1 cellular context compared by ENCODE assay signal in the genomic region with DNA sequence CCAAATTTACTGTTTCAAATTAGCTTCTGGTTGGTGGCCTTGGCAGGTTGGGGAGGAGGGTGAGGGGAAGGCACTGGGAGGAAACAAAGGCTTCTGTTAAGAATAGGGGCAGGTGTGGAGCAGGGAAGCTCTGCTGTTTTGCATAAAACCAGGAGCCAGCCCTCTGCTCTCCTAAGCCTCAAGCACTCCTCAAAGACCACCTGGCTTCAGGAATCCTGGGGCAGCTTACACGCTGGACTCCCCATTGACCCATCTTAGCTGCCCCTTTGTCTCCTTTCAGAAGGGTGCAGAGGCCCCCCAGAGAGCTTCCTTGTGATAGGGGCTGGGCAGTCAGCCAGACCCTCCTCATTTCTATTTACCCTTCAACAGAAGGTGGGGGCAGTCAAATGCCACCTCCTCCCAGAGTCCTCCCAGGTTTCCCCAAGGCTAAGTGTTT.
A peak's percentile ranks its signal among the peaks of the same experiment; 100 is the strongest.
TF ChIP-seq lines count a peak whose summit lies in the region.

No MANE protein-coding gene starts in this region.

TF ChIP-seq in WTC11, 78 proteins besides CTCF, POLR2A, EP300 and RAD21 (continued from another document):
- TF ChIP-seq, protein P1, sequence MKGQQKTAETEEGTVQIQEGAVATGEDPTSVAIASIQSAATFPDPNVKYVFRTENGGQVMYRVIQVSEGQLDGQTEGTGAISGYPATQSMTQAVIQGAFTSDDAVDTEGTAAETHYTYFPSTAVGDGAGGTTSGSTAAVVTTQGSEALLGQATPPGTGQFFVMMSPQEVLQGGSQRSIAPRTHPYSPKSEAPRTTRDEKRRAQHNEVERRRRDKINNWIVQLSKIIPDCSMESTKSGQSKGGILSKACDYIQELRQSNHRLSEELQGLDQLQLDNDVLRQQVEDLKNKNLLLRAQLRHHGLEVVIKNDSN (CRISPR knock-in tag; IDR thresholded peaks at IDR 0.05), result 0 out of 2 replicates have a peak, but pooled peaks have one; percentile 13
- TF ChIP-seq ETV6 (CRISPR knock-in tag; IDR thresholded peaks at IDR 0.05) (peak; percentile 77; the same call in 1 of the 2 replicates), ZNF317 (CRISPR knock-in tag; IDR thresholded peaks at IDR 0.05; ENCODE audit: borderline replicate concordance, low read depth) (no peak), TEAD1 (CRISPR knock-in tag; IDR thresholded peaks at IDR 0.05) (peak; percentile 37; the same call in 1 of the 2 replicates), ZNF263 (CRISPR knock-in tag; IDR thresholded peaks at IDR 0.05; ENCODE audit: low read depth) (peak; percentile 76), FOXK1 (CRISPR knock-in tag; IDR thresholded peaks at IDR 0.05) (0 out of 2 replicates have a peak, but pooled peaks have one; percentile 45), SP1 (CRISPR knock-in tag; conservative IDR thresholded peaks at IDR 0.05) (peak; percentile 28; the same call in 1 of the 2 replicates)
- TF ChIP-seq, protein P2, sequence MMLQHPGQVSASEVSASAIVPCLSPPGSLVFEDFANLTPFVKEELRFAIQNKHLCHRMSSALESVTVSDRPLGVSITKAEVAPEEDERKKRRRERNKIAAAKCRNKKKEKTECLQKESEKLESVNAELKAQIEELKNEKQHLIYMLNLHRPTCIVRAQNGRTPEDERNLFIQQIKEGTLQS (CRISPR knock-in tag; conservative IDR thresholded peaks at IDR 0.05), result no peak
